In the genomic region with DNA sequence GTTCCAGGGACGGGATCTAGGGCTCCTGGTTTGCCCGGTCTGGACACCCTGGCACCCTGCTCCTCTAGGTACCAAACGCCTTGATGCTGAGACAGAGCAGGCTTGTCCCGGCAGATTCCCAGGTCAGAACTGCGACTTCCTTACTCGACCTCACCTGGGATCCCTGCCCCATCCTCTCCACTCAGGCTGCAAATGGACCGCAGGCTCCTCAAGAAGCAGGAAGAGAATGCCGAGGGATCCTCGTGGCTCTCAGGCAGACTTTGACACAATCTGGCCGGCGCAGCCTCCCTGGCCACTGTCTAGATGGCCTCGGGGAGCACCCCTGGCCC, we compare ENCODE assay signal across 1 cellular context.
TF ChIP-seq lines count a peak whose summit lies in the region.

No MANE protein-coding gene starts in this region.

TF ChIP-seq in H1, 55 proteins besides CTCF, POLR2A, EP300 and RAD21:
- TF ChIP-seq BACH1 (IDR thresholded peaks at IDR 0.05; ENCODE audit: low read length), result no peak
- TF ChIP-seq SIRT6 (IDR thresholded peaks at IDR 0.05; ENCODE audit: low read length), result no peak
- TF ChIP-seq, protein P1, sequence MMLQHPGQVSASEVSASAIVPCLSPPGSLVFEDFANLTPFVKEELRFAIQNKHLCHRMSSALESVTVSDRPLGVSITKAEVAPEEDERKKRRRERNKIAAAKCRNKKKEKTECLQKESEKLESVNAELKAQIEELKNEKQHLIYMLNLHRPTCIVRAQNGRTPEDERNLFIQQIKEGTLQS (IDR thresholded peaks at IDR 0.05; ENCODE audit: insufficient read depth, low read depth, low read length), result no peak
- TF ChIP-seq PHF8 (conservative IDR thresholded peaks at IDR 0.05; ENCODE audit: low read depth, low read length), result no peak
- no peak for TF ChIP-seq HDAC2 (IDR thresholded peaks at IDR 0.05; ENCODE audit: borderline replicate concordance in 1 of 2, low read depth in 2 of 2, low read length in 2 of 2)
- TF ChIP-seq MAFK (IDR thresholded peaks at IDR 0.05; ENCODE audit: low read depth, low read length), result no peak
- TF ChIP-seq, protein P2, sequence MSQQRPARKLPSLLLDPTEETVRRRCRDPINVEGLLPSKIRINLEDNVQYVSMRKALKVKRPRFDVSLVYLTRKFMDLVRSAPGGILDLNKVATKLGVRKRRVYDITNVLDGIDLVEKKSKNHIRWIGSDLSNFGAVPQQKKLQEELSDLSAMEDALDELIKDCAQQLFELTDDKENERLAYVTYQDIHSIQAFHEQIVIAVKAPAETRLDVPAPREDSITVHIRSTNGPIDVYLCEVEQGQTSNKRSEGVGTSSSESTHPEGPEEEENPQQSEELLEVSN (IDR thresholded peaks at IDR 0.05), result peak; percentile 48; the same call in 1 of the 2 replicates
- no peak for TF ChIP-seq SP4 (IDR thresholded peaks at IDR 0.05; ENCODE audit: low read length)
